1 cellular context compared by ENCODE assay signal in the genomic region with DNA sequence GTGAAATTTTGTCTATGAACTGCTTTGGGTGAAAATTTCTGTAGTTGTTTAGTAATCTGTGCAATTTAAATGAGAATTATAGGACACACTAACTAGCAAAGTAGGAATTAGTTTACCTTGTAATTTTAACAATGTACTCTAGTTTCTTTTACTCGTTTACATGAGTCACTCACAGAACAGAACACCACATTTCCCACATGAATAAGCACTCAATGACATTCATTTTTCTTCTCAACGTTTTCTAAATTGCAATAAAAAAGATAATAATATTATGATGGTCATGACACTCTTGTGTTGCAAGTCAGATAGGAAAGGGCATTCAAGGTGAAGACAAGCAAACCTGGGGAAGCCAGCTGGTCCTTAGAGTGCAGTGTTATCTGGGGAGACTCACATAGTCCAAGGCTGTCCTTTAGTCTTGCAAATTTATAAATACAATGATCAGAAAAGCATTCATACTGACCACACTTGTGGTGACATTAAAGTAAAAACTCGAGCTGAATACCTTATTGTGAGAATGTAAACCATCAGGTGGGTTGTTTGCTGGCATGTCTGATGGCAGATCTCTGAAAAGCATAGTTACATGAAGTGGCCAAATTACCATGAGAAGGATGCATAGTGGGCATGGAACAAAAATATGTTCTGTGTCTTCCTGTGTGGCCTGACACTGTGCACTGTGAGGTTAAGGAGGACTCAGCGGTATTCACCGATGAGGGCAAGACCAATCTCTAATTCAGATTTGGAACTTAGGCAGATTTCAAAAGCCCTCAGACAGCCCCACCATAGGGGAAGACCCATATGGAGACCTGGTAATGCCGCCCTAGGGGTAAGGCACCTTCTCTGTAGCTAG.
TF ChIP-seq lines count a peak whose summit lies in the region.

No MANE protein-coding gene starts in this region.

TF ChIP-seq in GM12878, 131 proteins besides CTCF, POLR2A, EP300 and RAD21:
- no peak for TF ChIP-seq MTA3 (IDR thresholded peaks at IDR 0.05; ENCODE audit: borderline replicate concordance, low read length)
- no peak for TF ChIP-seq ZNF384 (IDR thresholded peaks at IDR 0.05; ENCODE audit: borderline replicate concordance, low read depth, low read length)
- no peak for TF ChIP-seq BHLHE40 (IDR thresholded peaks at IDR 0.05; ENCODE audit: borderline replicate concordance in 1 of 2, low read depth in 2 of 2, low read length in 1 of 2)
- TF ChIP-seq PAX8 (IDR thresholded peaks at IDR 0.05): no peak
- no peak for TF ChIP-seq ELK1 (IDR thresholded peaks at IDR 0.05; ENCODE audit: low read depth, low read length)
- no peak for TF ChIP-seq EED (IDR thresholded peaks at IDR 0.05; ENCODE audit: low read depth)
- no peak for TF ChIP-seq CUX1 (IDR thresholded peaks at IDR 0.05; ENCODE audit: insufficient replicate concordance, low read depth, low read length)
- 0 out of 2 replicates have a peak, but pooled peaks have one; percentile 34 for TF ChIP-seq MLLT1 (IDR thresholded peaks at IDR 0.05)
